Comparison of ENCODE assay signal across 14 cellular contexts in genomic region chr2:160381425-160381951, GRCh38.
DNase-seq lines count a peak whose midpoint lies in the region; ATAC-seq, FAIRE-seq and TF ChIP-seq lines count a peak whose summit lies in the region.
"Had no signal": no experiment of that assay in that cellular context is flagged by ENCODE, and none has a peak within 500 bp of the region (broad histone marks: within the 10 kb centered on the region; RNA-seq: fewer than 3 reads in every experiment).

No MANE protein-coding gene starts in this region.

- no peaks in the 10 kb centered on the region for H4K20me1 ChIP-seq in endothelial cell of umbilical vein (replicated peaks; ENCODE audit: control insufficient read depth, extremely low read depth, insufficient read depth, low read length)

- peak overlapping the region; percentile 64 for H3K27ac ChIP-seq in endothelial cell of umbilical vein (ENCODE audit: insufficient read depth, low read depth, low read length)
- H3K27ac ChIP-seq in uterus: peak overlapping the region; percentile 26 to 64

- BruUV-seq in endothelial cell of umbilical vein (replicated peaks; lab: Mats Ljungman, UMichigan) (no TSS peak), Caco-2 (replicated peaks; lab: Mats Ljungman, UMichigan) (no TSS peak)

- H3K4me3 ChIP-seq in endothelial cell of umbilical vein (replicated peaks in 1 of 3; ENCODE audit: insufficient read depth in 1 of 3, low read depth in 1 of 3, low read length in 3 of 3) (peak overlapping the region in 1 of 3 experiments; percentile 19), uterus (no peak overlapping the region), Caco-2 (ENCODE audit: low read depth, low read length) (no peak overlapping the region)

- no peaks in the 10 kb centered on the region for H3K9me3 ChIP-seq in endothelial cell of umbilical vein (replicated peaks; ENCODE audit: control insufficient read depth, insufficient read depth, low read length)
- no peaks in the 10 kb centered on the region for H3K9me3 ChIP-seq in uterus
- no peaks in the 10 kb centered on the region for H3K9me3 ChIP-seq in Caco-2
- H3K9me3 ChIP-seq: BE2C had no signal

- peak; percentile 34 to 49 for ATAC-seq in naive B cell (ENCODE audit: low read depth in 2 of 2)

- intact Hi-C loops in endothelial cell of umbilical vein (cut with micrococcal nuclease) (loop anchor here (1.0 to 2.0 kb wide), 2 partner anchors 8 to 25 kb away; no protein-coding TSS in a partner anchor), uterus (cut with DNase I; ENCODE audit: low total_unique reads) (no loop called here), Caco-2 (cut with micrococcal nuclease; ENCODE audit: unreplicated experiment) (no loop called here)

- H3K36me3 ChIP-seq in endothelial cell of umbilical vein (ENCODE audit: control insufficient read depth in 2 of 2, extremely low read depth in 1 of 2, insufficient read depth in 2 of 2, low read length in 2 of 2) (no peaks in the 10 kb centered on the region), uterus (no peaks in the 10 kb centered on the region), Caco-2 (ENCODE audit: control insufficient read depth, insufficient read depth, low read length) (no peaks in the 10 kb centered on the region)
- H3K36me3 ChIP-seq: BE2C had no signal

- H3K4me1 ChIP-seq in endothelial cell of umbilical vein (ENCODE audit: control insufficient read depth, extremely low read depth, insufficient read depth, low read length): peaks cover 67% of the 10 kb centered on the region
- peaks cover 7 to 24% of the 10 kb centered on the region in 2 donors for H3K4me1 ChIP-seq in uterus
- H3K4me1 ChIP-seq in Caco-2: no peaks in the 10 kb centered on the region

- peaks cover 99% of the 10 kb centered on the region for H3K79me2 ChIP-seq in endothelial cell of umbilical vein (ENCODE audit: control insufficient read depth, insufficient read depth, low read length)

- TF ChIP-seq POLR2A in endothelial cell of umbilical vein (IDR thresholded peaks at IDR 0.05; ENCODE audit: low read depth, low read length) (no peak), uterus (IDR thresholded peaks at IDR 0.05) (no peak)

- POLR2A ChIA-PET in endothelial cell of umbilical vein (lab: Charles Lee): no interaction called here
- POLR2A ChIA-PET in Caco-2 (lab: Charles Lee): no interaction called here

- H3K27me3 ChIP-seq in endothelial cell of umbilical vein (ENCODE audit: control insufficient read depth in 2 of 2, insufficient read depth in 2 of 2, low read length in 2 of 2) (no peaks in the 10 kb centered on the region), uterus (no peaks in the 10 kb centered on the region), Caco-2 (replicated peaks; ENCODE audit: control insufficient read depth, insufficient read depth, low read length) (no peaks in the 10 kb centered on the region)
- H3K27me3 ChIP-seq: BE2C had no signal

- dilution Hi-C loops in endothelial cell of umbilical vein (cut with MboI; ENCODE audit: extremely low pct_ligation_motif_present, low sequenced_read_pairs): no loop called here

- DNase-seq in activated naive CD8-positive, alpha-beta T cell treated with anti-CD3 and anti-CD28 coated beads for 36 hours: no peak
- DNase-seq in endothelial cell of umbilical vein (ENCODE audit: low read depth, low spot score) (peak; percentile 70), naive B cell (no peak), uterus (no peak), RCC 7860 (ENCODE audit: low spot score) (no peak), Caco-2 (no peak), NCI-H2196 treated with DMSO at 0.1 percent for 48 hours (lab: John Stamatoyannopoulos, UW; ENCODE audit: unreplicated experiment) (no peak)
- DNase-seq: BE2C, NCI-H69 had no signal

- H3K9me3 Mint-ChIP-seq in activated naive CD8-positive, alpha-beta T cell (ENCODE audit: low read depth): no peaks in the 10 kb centered on the region
- H3K9me3 Mint-ChIP-seq in activated naive CD8-positive, alpha-beta T cell treated with anti-CD3 and anti-CD28 coated beads for 36 hours: no peaks in the 10 kb centered on the region
- H3K9me3 Mint-ChIP-seq in naive B cell: no peaks in the 10 kb centered on the region
- no peaks in the 10 kb centered on the region for H3K9me3 Mint-ChIP-seq in Caco-2 (ENCODE audit: unreplicated experiment)

- TF ChIP-seq CTCF in endothelial cell of umbilical vein (IDR thresholded peaks at IDR 0.05; ENCODE audit: extremely low read depth in 1 of 2, insufficient read depth in 1 of 2, low read depth in 1 of 2, low read length in 2 of 2): no peak
- no peak for TF ChIP-seq CTCF in uterus (IDR thresholded peaks at IDR 0.05)
- no peak for TF ChIP-seq CTCF in Caco-2 (IDR thresholded peaks at IDR 0.05; ENCODE audit: insufficient read depth in 1 of 2, low read depth in 1 of 2, low read length in 1 of 2, severe bottlenecking in 1 of 2, unreplicated experiment in 1 of 2)

- peaks cover 4% of the 10 kb centered on the region for H3K36me3 Mint-ChIP-seq in activated naive CD8-positive, alpha-beta T cell
- H3K36me3 Mint-ChIP-seq in activated naive CD8-positive, alpha-beta T cell treated with anti-CD3 and anti-CD28 coated beads for 36 hours: peaks cover 10% of the 10 kb centered on the region
- no peaks in the 10 kb centered on the region for H3K36me3 Mint-ChIP-seq in naive B cell
- H3K36me3 Mint-ChIP-seq in Caco-2 (ENCODE audit: insufficient read depth, unreplicated experiment): peaks cover 14% of the 10 kb centered on the region

- H3K9me1 ChIP-seq in endothelial cell of umbilical vein (replicated peaks; ENCODE audit: control insufficient read depth, extremely low read depth, insufficient read depth, low read length): no peaks in the 10 kb centered on the region

- H3K4me1 Mint-ChIP-seq in activated naive CD8-positive, alpha-beta T cell (ENCODE audit: low read depth): peaks cover 74% of the 10 kb centered on the region
- peaks cover 63% of the 10 kb centered on the region for H3K4me1 Mint-ChIP-seq in activated naive CD8-positive, alpha-beta T cell treated with anti-CD3 and anti-CD28 coated beads for 36 hours
- H3K4me1 Mint-ChIP-seq in naive B cell (peaks cover 35 to 58% (median 58%) of the 10 kb centered on the region in 3 donors), Caco-2 (ENCODE audit: low read depth, unreplicated experiment) (peaks cover 18% of the 10 kb centered on the region)

- no peak overlapping the region for H2AFZ ChIP-seq in endothelial cell of umbilical vein (ENCODE audit: low read depth, low read length)

- FAIRE-seq in endothelial cell of umbilical vein (lab: Jason Lieb, UNC) (peak; percentile 12), RCC 7860 (lab: Jason Lieb, UNC) (no peak)
- FAIRE-seq: colon, GM12892, H1, HTR-8/SVneo had no signal

- CTCF ChIA-PET in endothelial cell of umbilical vein (lab: Charles Lee) (interaction anchor here (0.7 to 2.3 kb wide), 6 partner anchors 9 to 589 kb away, joined by 3 to 8 read pairs (median 3); no protein-coding TSS in a partner anchor), Caco-2 (lab: Charles Lee) (no interaction called here)

- peak overlapping the region; percentile 78 for H3K27ac Mint-ChIP-seq in activated naive CD8-positive, alpha-beta T cell
- no peak overlapping the region for H3K27ac Mint-ChIP-seq in activated naive CD8-positive, alpha-beta T cell treated with anti-CD3 and anti-CD28 coated beads for 36 hours
- H3K27ac Mint-ChIP-seq in naive B cell (peak overlapping the region in 5 of 6 donors; percentile 10 to 64 (median 26)), Caco-2 (ENCODE audit: unreplicated experiment) (no peak overlapping the region)

- no peaks in the 10 kb centered on the region for H3K27me3 Mint-ChIP-seq in activated naive CD8-positive, alpha-beta T cell
- no peaks in the 10 kb centered on the region for H3K27me3 Mint-ChIP-seq in activated naive CD8-positive, alpha-beta T cell treated with anti-CD3 and anti-CD28 coated beads for 36 hours
- H3K27me3 Mint-ChIP-seq in naive B cell (no peaks in the 10 kb centered on the region), Caco-2 (ENCODE audit: insufficient read depth, unreplicated experiment) (no peaks in the 10 kb centered on the region)

- peak overlapping the region; percentile 28 for H3K9ac ChIP-seq in endothelial cell of umbilical vein (replicated peaks; ENCODE audit: extremely low read depth, insufficient read depth, low read length)

- H3K4me2 ChIP-seq in endothelial cell of umbilical vein (ENCODE audit: insufficient read depth, low read length): peak overlapping the region; percentile 73

- peak overlapping the region; percentile 11 for H3K4me3 Mint-ChIP-seq in activated naive CD8-positive, alpha-beta T cell
- no peak overlapping the region for H3K4me3 Mint-ChIP-seq in activated naive CD8-positive, alpha-beta T cell treated with anti-CD3 and anti-CD28 coated beads for 36 hours
- no peak overlapping the region for H3K4me3 Mint-ChIP-seq in naive B cell
- no peak overlapping the region for H3K4me3 Mint-ChIP-seq in Caco-2 (ENCODE audit: unreplicated experiment)

TF ChIP-seq in endothelial cell of umbilical vein, 7 proteins besides CTCF, POLR2A, EP300 and RAD21:
- peak; percentile 78 for TF ChIP-seq GATA2 (IDR thresholded peaks at IDR 0.05; ENCODE audit: insufficient read depth, insufficient read length, low read depth, low read length)
- TF ChIP-seq POLR2AphosphoS5 (IDR thresholded peaks at IDR 0.05; ENCODE audit: insufficient read depth, low read depth, low read length): peak; percentile 23
- TF ChIP-seq MYC (IDR thresholded peaks at IDR 0.05; ENCODE audit: low read depth, low read length): no peak
- no peak for TF ChIP-seq EZH2 (IDR thresholded peaks at IDR 0.05; ENCODE audit: borderline replicate concordance, low read depth, low read length, severe bottlenecking)

Comparison
In these comparisons a context has a peak if more than half of its experiments do, and no peak if none do; other contexts are left out.
1. H3K27ac Mint-ChIP-seq: peak in activated naive CD8-positive, alpha-beta T cell (single experiment) and naive B cell (5 of 6); none in activated naive CD8-positive, alpha-beta T cell treated with anti-CD3 and anti-CD28 coated beads for 36 hours (single experiment) and Caco-2 (single experiment).